ENCODE assay signal across 8 cellular contexts in genomic region chrX:47658301-47658683, GRCh38. TPM values are rescaled to one million over a fixed set of nuclear protein-coding genes. Genes with fewer than 3 reads are reported as not detected.
DNase-seq lines count a peak whose midpoint lies in the region; ATAC-seq and TF ChIP-seq lines count a peak whose summit lies in the region.

No MANE protein-coding gene starts in this region.

- TSS peak; percentile 56 for BruUV-seq in MCF 10A (replicated peaks; lab: Mats Ljungman, UMichigan)

- H3K56ac ChIP-seq in mesendoderm (ENCODE audit: low read length): peak overlapping the region; percentile 77

- H3K36me3 ChIP-seq in heart left ventricle (peaks cover 0 to 41% (median 26%) of the 10 kb centered on the region in 9 donors), mesendoderm (ENCODE audit: control insufficient read depth, insufficient read depth, low read length) (no peaks in the 10 kb centered on the region), urinary bladder (ENCODE audit: insufficient read depth) (peaks cover 2% of the 10 kb centered on the region)

- H3K27ac Mint-ChIP-seq in MCF 10A (ENCODE audit: low read depth, unreplicated experiment): peak overlapping the region; percentile 98

- H3K27ac ChIP-seq in heart left ventricle (peak overlapping the region in 11 of 12 donors; percentile 88 to 97 (median 91)), mesendoderm (ENCODE audit: low read depth, low read length) (no peak overlapping the region), urinary bladder (ENCODE audit: low read depth) (peak overlapping the region; percentile 93)

- peak overlapping the region; percentile 77 for H3K9ac ChIP-seq in mesendoderm (ENCODE audit: low read length)

- H3K79me2 ChIP-seq in mesendoderm (ENCODE audit: control insufficient read depth, insufficient read depth, low read length): no peaks in the 10 kb centered on the region

- peaks cover 6% of the 10 kb centered on the region for H3K9me3 Mint-ChIP-seq in MCF 10A (ENCODE audit: unreplicated experiment)

- H3K4me2 ChIP-seq in mesendoderm (ENCODE audit: low read length): peak overlapping the region; percentile 21

- intact Hi-C loops in heart left ventricle (cut with DNase I) (loop anchor here in 6 of 10 donors (5.0 to 10.0 kb wide), 4 partner anchors 177 to 463 kb away; partner anchors contain the start of genes UBA1 (in 2 of the 6) and ZNF81 (in 2 of the 6)), left ventricle myocardium superior (cut with micrococcal nuclease) (no loop called here), MCF 10A (cut with micrococcal nuclease) (loop anchor here (5.0 kb wide), 1 partner anchor 369 kb away; no protein-coding TSS in a partner anchor)

- POLR2A ChIA-PET in MCF 10A (lab: Yijun Ruan, JAX): no interaction called here

- H2BK5ac ChIP-seq in mesendoderm (ENCODE audit: low read length): no peak overlapping the region

- no peaks in the 10 kb centered on the region for H3K27me3 Mint-ChIP-seq in MCF 10A (ENCODE audit: insufficient read depth, unreplicated experiment)

- H3K4me1 ChIP-seq in heart left ventricle (peaks cover 0 to 13% (median 3%) of the 10 kb centered on the region in 12 donors), mesendoderm (ENCODE audit: control insufficient read depth, low read depth, low read length) (no peaks in the 10 kb centered on the region), urinary bladder (ENCODE audit: insufficient read depth) (no peaks in the 10 kb centered on the region)

- H4K5ac ChIP-seq in mesendoderm (ENCODE audit: low read length): no peak overlapping the region

- CTCF ChIA-PET in MCF 10A (lab: Yijun Ruan, JAX): no interaction called here

- no peak overlapping the region for H3K4ac ChIP-seq in mesendoderm (ENCODE audit: low read depth, low read length)

- H3K4me3 ChIP-seq in heart left ventricle (peak overlapping the region; percentile 24 to 80 (median 66)), mesendoderm (ENCODE audit: low read length) (peak overlapping the region; percentile 54), urinary bladder (ENCODE audit: low read depth, low read length) (peak overlapping the region; percentile 45)

- no peak overlapping the region for H2BK120ac ChIP-seq in mesendoderm (ENCODE audit: low read depth, low read length)

- H2AK5ac ChIP-seq in mesendoderm (ENCODE audit: low read length): no peak overlapping the region

- ATAC-seq in heart left ventricle: no peak
- ATAC-seq in left ventricle myocardium superior: no peak

- H3K9me3 ChIP-seq in heart left ventricle: no peaks in the 10 kb centered on the region

- no peak for TF ChIP-seq POLR2A in heart left ventricle (IDR thresholded peaks at IDR 0.05)

- no peak overlapping the region for H3K18ac ChIP-seq in mesendoderm (ENCODE audit: low read length)

- H3K79me1 ChIP-seq in mesendoderm (ENCODE audit: low read length): no peaks in the 10 kb centered on the region

- no peak overlapping the region for H3K23ac ChIP-seq in mesendoderm (ENCODE audit: low read length)

- TF ChIP-seq CTCF in heart left ventricle (IDR thresholded peaks at IDR 0.05) (no peak), MCF 10A (IDR thresholded peaks at IDR 0.05; ENCODE audit: unreplicated experiment) (no peak)

- H2BK15ac ChIP-seq in mesendoderm (replicated peaks; ENCODE audit: low read depth): no peak overlapping the region

- 2 to 46% (median 22%) methylated on average over 13 of the region's 13 CpGs for WGBS in heart left ventricle, 4 donors
- no CpG with 5 or more reads among the region's 13 CpGs for WGBS in mesendoderm (ENCODE audit: extremely low coverage, insufficient coverage, low lambda C conversion rate)
- WGBS in urinary bladder: 1% methylated on average over 13 of the region's 13 CpGs

- H3K4me3 Mint-ChIP-seq in MCF 10A (ENCODE audit: unreplicated experiment): peak overlapping the region; percentile 95

- H3K4me1 Mint-ChIP-seq in MCF 10A (ENCODE audit: insufficient read depth, unreplicated experiment): peaks cover 12% of the 10 kb centered on the region

- H3K27me3 ChIP-seq in heart left ventricle: no peaks in the 10 kb centered on the region
- no peaks in the 10 kb centered on the region for H3K27me3 ChIP-seq in mesendoderm (ENCODE audit: insufficient read depth, low read length, poor library complexity)

- H3K36me3 Mint-ChIP-seq in MCF 10A (ENCODE audit: insufficient read depth, unreplicated experiment): peaks cover 18% of the 10 kb centered on the region

- DNase-seq in heart left ventricle: no peak
- DNase-seq in left ventricle myocardium superior: no peak
- DNase-seq in MCF 10A (ENCODE audit: unreplicated experiment): no peak
- no peak for DNase-seq in mesendoderm
- no peak for DNase-seq in NCI-H345 treated with DMSO at 0.1 percent for 48 hours (lab: John Stamatoyannopoulos, UW; ENCODE audit: unreplicated experiment)
- no peak for DNase-seq in SIG-M5 (lab: John Stamatoyannopoulos, UW)
- DNase-seq in NCI-H2196 treated with DMSO at 0.1 percent for 48 hours (lab: John Stamatoyannopoulos, UW; ENCODE audit: unreplicated experiment): no peak

- no peak overlapping the region for H4K8ac ChIP-seq in mesendoderm (ENCODE audit: low read depth, low read length)

RNA-seq across cellular contexts. Expression of gene UXT, which starts 0.7 kb away (rescaled TPM):
- 100 to 1,000 TPM in 3 of 9 donors, 10 to 100 TPM in 6; 74.4 to 132 (median 96.5) TPM for total RNA-seq in heart left ventricle
- 100 to 1,000 TPM; 113 to 193 TPM for polyA plus RNA-seq in heart left ventricle
- total RNA-seq in left ventricle myocardium superior: 86.5 TPM
- 112 and 140 TPM in 2 replicates for total RNA-seq in MCF 10A (2022)
- polyA plus RNA-seq in mesendoderm (2013, experiment 1 of 2): 81.7 TPM
- 81.7 TPM for polyA plus RNA-seq in mesendoderm (2013, experiment 2 of 2)
- total RNA-seq in urinary bladder: 65.8 TPM
- polyA plus RNA-seq in urinary bladder: 133 TPM

RNA-seq across cellular contexts. Expression of gene ELK1, which starts 7.9 kb away (rescaled TPM):
- total RNA-seq in heart left ventricle (10 to 100 TPM; 23.7 to 35.3 (median 29.7) TPM), left ventricle myocardium superior (24.5 TPM), MCF 10A (2022) (48.8 and 51.7 TPM in 2 replicates), urinary bladder (8.6 TPM)
- polyA plus RNA-seq in heart left ventricle (10 to 100 TPM in 1 of 2 donors, 1 to 10 TPM in 1; 9.9 to 67.2 TPM), urinary bladder (30.2 TPM)
- 26.8 TPM for polyA plus RNA-seq in mesendoderm (2013, experiment 1 of 2)
- 24.9 TPM for polyA plus RNA-seq in mesendoderm (2013, experiment 2 of 2)

RNA-seq across cellular contexts. Expression of gene CFP, which starts 28.6 kb away (rescaled TPM):
- 10 to 100 TPM in 2 of 9 donors, 1 to 10 TPM in 6, under 1 TPM in 1; 0.98 to 24.7 (median 1.9) TPM for total RNA-seq in heart left ventricle
- 1 to 10 TPM; 1.2 to 1.6 TPM for polyA plus RNA-seq in heart left ventricle
- total RNA-seq in left ventricle myocardium superior: 2.1 TPM
- total RNA-seq in MCF 10A (2022): 0.56 and 0.71 TPM in 2 replicates
- 2.0 TPM for polyA plus RNA-seq in mesendoderm (2013, experiment 1 of 2)
- 2.2 TPM for polyA plus RNA-seq in mesendoderm (2013, experiment 2 of 2)
- 0.79 TPM for total RNA-seq in urinary bladder
- polyA plus RNA-seq in urinary bladder: 3.3 TPM

RNA-seq across cellular contexts. Expression of gene SYN1, which starts 38.6 kb away (rescaled TPM):
- total RNA-seq in heart left ventricle (10 to 100 TPM in 5 of 9 donors, 1 to 10 TPM in 4; 7.1 to 20.5 (median 11.2) TPM), left ventricle myocardium superior (9.4 TPM), MCF 10A (2022) (0.27 and 0.49 TPM in 2 replicates), urinary bladder (0.63 TPM)
- polyA plus RNA-seq in heart left ventricle (10 to 100 TPM; 11.3 to 20.5 TPM), urinary bladder (2.0 TPM)
- 17.3 TPM for polyA plus RNA-seq in mesendoderm (2013, experiment 1 of 2)
- polyA plus RNA-seq in mesendoderm (2013, experiment 2 of 2): 17.7 TPM
